ENCODE assay signal across 8 cellular contexts in the genomic region with DNA sequence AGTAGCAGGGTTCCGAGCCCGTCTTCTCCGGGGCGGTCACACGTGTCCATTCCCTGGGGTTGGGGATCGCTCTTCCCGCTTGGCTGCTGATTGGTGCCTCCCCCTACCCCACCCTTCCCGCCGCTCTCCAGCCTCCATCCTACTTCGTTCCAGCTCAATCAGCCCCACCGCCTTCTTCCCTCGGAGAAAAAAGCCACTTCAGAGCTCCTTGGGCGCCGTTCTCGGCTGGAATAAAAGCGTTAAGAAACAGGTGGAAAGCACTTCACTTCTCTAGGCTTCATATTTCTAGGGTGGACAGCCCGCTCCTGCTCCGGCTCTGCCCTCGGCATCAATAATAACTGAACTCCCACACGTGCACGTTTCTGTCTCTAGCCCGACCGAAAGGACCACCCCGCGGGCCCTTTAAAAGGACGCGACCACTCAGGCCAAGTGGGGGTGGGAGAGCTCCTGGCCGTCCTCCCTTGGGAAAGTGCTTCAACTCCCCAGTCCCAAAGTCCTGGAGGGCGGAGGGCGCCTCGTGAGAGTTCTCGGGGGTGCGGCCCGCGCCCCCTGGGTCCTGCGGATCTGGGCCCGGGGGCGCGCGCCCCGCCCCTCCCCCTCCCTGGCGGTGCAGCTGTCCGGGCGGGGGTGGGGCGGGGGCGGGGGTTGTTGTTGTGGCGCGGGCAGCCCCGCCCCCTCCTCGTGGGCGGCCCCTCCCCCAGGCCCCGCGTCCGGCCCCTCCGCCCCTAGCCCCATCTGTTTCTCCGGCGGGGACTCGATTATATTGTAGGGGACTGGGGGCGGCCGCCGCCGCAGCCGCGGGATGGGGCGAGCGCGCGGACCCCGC. TPM values are rescaled to one million over a fixed set of nuclear protein-coding genes. Genes with fewer than 3 reads are reported as not detected.
DNase-seq lines count a peak whose midpoint lies in the region; ATAC-seq, FAIRE-seq and TF ChIP-seq lines count a peak whose summit lies in the region.

Gene CECR2 (plus strand): TSS at position 734 of the 826 bp plus-strand sequence. CDS start 324 bp downstream, outside the sequence.

- H3K4me1 Mint-ChIP-seq in memory B cell: peaks cover 14% of the 10 kb centered on the region

- DNase-seq in BE2C (peak; percentile 33), HL-60 (ENCODE audit: low read depth in 1 of 2, low spot score in 1 of 2) (no peak), Panc1 (ENCODE audit: low read depth, low spot score) (no peak), dorsolateral prefrontal cortex (peak; percentile 41 to 67 (median 52)), memory B cell (ENCODE audit: low spot score in 2 of 2) (peak in 1 of 2 donors; percentile 22), thoracic aorta (ENCODE audit: low spot score) (no peak), H54 (ENCODE audit: insufficient read length, low spot score) (no peak)

- no peak within 1 kb of the TSS for H3K27ac Mint-ChIP-seq in memory B cell

- peaks cover 2% of the 10 kb centered on the region for H3K36me3 Mint-ChIP-seq in memory B cell

- no TSS peak for BruUV-seq in Panc1 (replicated peaks; lab: Mats Ljungman, UMichigan)

- no peak for TF ChIP-seq POLR2A in H54 (IDR thresholded peaks at IDR 0.05; ENCODE audit: low read depth, low read length)

- no peak for FAIRE-seq in H54 (lab: Jason Lieb, UNC)

- TF ChIP-seq CTCF in BE2C (IDR thresholded peaks at IDR 0.05; ENCODE audit: low read depth, low read length) (no peak), HL-60 (IDR thresholded peaks at IDR 0.05; ENCODE audit: insufficient read depth, low read length) (no peak), Panc1 (IDR thresholded peaks at IDR 0.05) (no peak), dorsolateral prefrontal cortex (IDR thresholded peaks at IDR 0.05 in 54 of 56, conservative IDR thresholded peaks at IDR 0.05 in 2 of 56; ENCODE audit: low read depth in 1 of 56, partially characterized antibody in 56 of 56) (peak in 5 of 56 donors; percentile 0 to 19 (median 7)), thoracic aorta (IDR thresholded peaks at IDR 0.05) (no peak)

- H3K4me3 ChIP-seq in BE2C (ENCODE audit: low read depth, low read length): peak within 1 kb of the TSS; percentile 23
- peak within 1 kb of the TSS; percentile 31 for H3K4me3 ChIP-seq in HL-60 (replicated peaks; ENCODE audit: insufficient read depth, low read length)
- H3K4me3 ChIP-seq in Panc1 (ENCODE audit: low read depth in 2 of 2, low read length in 2 of 2): peak within 1 kb of the TSS; percentile 50 to 59
- peak within 1 kb of the TSS; percentile 48 to 91 (median 72) for H3K4me3 ChIP-seq in dorsolateral prefrontal cortex
- peak within 1 kb of the TSS; percentile 64 for H3K4me3 ChIP-seq in thoracic aorta

- H3K4me3 Mint-ChIP-seq in memory B cell: peak within 1 kb of the TSS; percentile 80

- CTCF ChIA-PET in Panc1 (lab: Charles Lee): no interaction called here

- H3K36me3 ChIP-seq in BE2C: no peaks in the 10 kb centered on the region
- H3K36me3 ChIP-seq in Panc1 (ENCODE audit: control insufficient read depth, insufficient read depth, low read length): no peaks in the 10 kb centered on the region
- H3K36me3 ChIP-seq in thoracic aorta: no peaks in the 10 kb centered on the region

- ATAC-seq in Panc1 (peak; percentile 73), memory B cell (ENCODE audit: low read depth) (peak; percentile 18), thoracic aorta (ENCODE audit: insufficient number of reproducible peaks, low FRiP score, low read depth) (no peak), GM21825 (IDR thresholded peaks at IDR 0.05; ENCODE audit: unreplicated experiment) (no peak)

- H3K27me3 Mint-ChIP-seq in memory B cell: peaks cover 26% of the 10 kb centered on the region

- H3K4me1 ChIP-seq in BE2C (no peaks in the 10 kb centered on the region), Panc1 (ENCODE audit: control insufficient read depth, insufficient read depth, low read length) (no peaks in the 10 kb centered on the region; the same call in 1 of the 2 replicates), thoracic aorta (ENCODE audit: control insufficient read depth in 1 of 2, low read depth in 2 of 2) (peaks cover 14 to 27% of the 10 kb centered on the region in 2 donors)

- H3K27ac ChIP-seq in HL-60 (replicated peaks) (no peak within 1 kb of the TSS), Panc1 (ENCODE audit: low read length) (peak within 1 kb of the TSS; percentile 29; the same call in 1 of the 2 replicates), dorsolateral prefrontal cortex (peak within 1 kb of the TSS; percentile 32 to 95 (median 89)), thoracic aorta (no peak within 1 kb of the TSS)

- peaks cover 74% of the 10 kb centered on the region for H3K27me3 ChIP-seq in BE2C
- peaks cover 50% of the 10 kb centered on the region for H3K27me3 ChIP-seq in HL-60 (ENCODE audit: insufficient read depth, poor library complexity, severe bottlenecking)
- no peaks in the 10 kb centered on the region for H3K27me3 ChIP-seq in Panc1 (ENCODE audit: control insufficient read depth, insufficient read depth, low read length)
- peaks cover 0 to 64% (median 18%) of the 10 kb centered on the region in 45 donors for H3K27me3 ChIP-seq in dorsolateral prefrontal cortex
- peaks cover 25% of the 10 kb centered on the region for H3K27me3 ChIP-seq in thoracic aorta (replicated peaks; ENCODE audit: insufficient read depth)

- in situ Hi-C loops in Panc1 (cut with HindIII; ENCODE audit: low pct_unique_long_range_greater_than_20kb, low sequenced_read_pairs): no loop called here

- POLR2A ChIA-PET in Panc1 (lab: Charles Lee): interaction anchor here (0.6 to 0.7 kb wide), 3 partner anchors 11 to 127 kb away, joined by 4 to 13 read pairs (median 6); no protein-coding TSS in a partner anchor

- no peaks in the 10 kb centered on the region for H3K9me3 ChIP-seq in BE2C
- H3K9me3 ChIP-seq in Panc1 (ENCODE audit: control insufficient read depth, insufficient read depth, low read depth, low read length): no peaks in the 10 kb centered on the region
- H3K9me3 ChIP-seq in thoracic aorta: no peaks in the 10 kb centered on the region

- peaks cover 1% of the 10 kb centered on the region for H3K9me3 Mint-ChIP-seq in memory B cell

- intact Hi-C loops in Panc1 (cut with micrococcal nuclease; ENCODE audit: unreplicated experiment): loop anchor here (5.0 kb wide), 1 partner anchor 133 kb away; no protein-coding TSS in a partner anchor
- intact Hi-C loops in dorsolateral prefrontal cortex (cut with DNase I): loop anchor here (2.0 to 10.0 kb wide), 4 partner anchors 68 to 197 kb away; no protein-coding TSS in a partner anchor

RNA-seq across cellular contexts. Expression of gene CECR2, which starts in this region (rescaled TPM):
- 0.66 TPM for polyA plus RNA-seq in BE2C (2012; ENCODE audit: insufficient read depth, insufficient read length, low read depth)
- total RNA-seq in Panc1 (2021; ENCODE audit: unreplicated experiment) (3.6 TPM), dorsolateral prefrontal cortex (10 to 100 TPM in 80 of 120 experiments, 1 to 10 TPM in 40; 4.0 to 41.7 (median 12.6) TPM), thoracic aorta (under 1 TPM in 1 of 2 donors, not detected in 1; 0.28 TPM)
- polyA plus RNA-seq in Panc1 (2012; ENCODE audit: insufficient read length): 1.8 TPM

Comparison
In these comparisons a context has a peak if more than half of its experiments do, and no peak if none do; other contexts are left out.
1. DNase-seq: peak in BE2C (single experiment) and dorsolateral prefrontal cortex (10 of 10); none in HL-60 (0 of 2), Panc1 (single experiment), thoracic aorta (single experiment) and H54 (single experiment).
2. H3K27ac ChIP-seq: peak in Panc1 (single experiment) and dorsolateral prefrontal cortex (59 of 59); none in HL-60 (single experiment) and thoracic aorta (0 of 2).
3. ATAC-seq: peak in Panc1 (single experiment) and memory B cell (single experiment); none in thoracic aorta (single experiment) and GM21825 (single experiment).
4. Peak in every context shown above with its lines, with median percentiles within 50 percentile points of each other: H3K4me3 ChIP-seq.